ENCODE assay signal across 3 cellular contexts in the genomic region with DNA sequence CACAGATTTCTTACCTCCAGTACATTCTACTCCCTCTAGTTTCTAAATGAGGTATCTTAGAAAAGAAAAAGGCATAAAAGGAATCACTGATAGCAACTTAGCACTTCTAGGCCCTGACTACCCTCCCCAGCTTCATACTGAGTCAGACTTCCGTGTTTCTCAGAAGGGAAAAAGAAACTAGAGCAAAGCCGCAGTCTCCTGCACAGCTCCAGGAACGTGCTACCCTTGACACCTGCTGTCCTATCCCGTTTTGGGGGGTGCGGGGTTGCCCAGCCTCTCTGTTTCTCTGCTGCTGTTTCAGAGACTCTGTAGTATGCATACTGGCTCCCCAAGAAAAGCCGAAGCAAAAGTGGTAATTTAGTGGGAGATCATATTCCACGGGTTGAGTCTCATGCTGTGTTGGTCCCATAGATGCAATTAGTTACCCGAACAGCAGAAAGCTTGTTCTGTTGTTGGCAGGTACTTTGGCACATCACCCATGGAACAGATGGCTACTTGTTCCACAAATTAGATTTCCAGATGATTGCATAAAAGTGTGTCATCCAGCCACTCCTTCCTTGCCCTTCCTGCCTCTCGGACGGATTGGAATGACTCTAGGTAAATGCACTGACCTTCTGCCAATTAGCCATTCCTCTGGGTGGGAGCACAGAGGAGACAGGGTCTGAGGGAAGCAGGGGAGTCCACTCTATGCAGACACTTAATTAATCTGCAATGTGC.
TF ChIP-seq lines count a peak whose summit lies in the region.

No MANE protein-coding gene starts in this region.

TF ChIP-seq in SK-N-SH, 30 proteins besides CTCF, POLR2A, EP300 and RAD21:
- no peak for TF ChIP-seq ELF1 (IDR thresholded peaks at IDR 0.05)
- TF ChIP-seq FOXJ3 (CRISPR knock-in tag; IDR thresholded peaks at IDR 0.05): no peak
- TF ChIP-seq CHD2 (IDR thresholded peaks at IDR 0.05; ENCODE audit: low read length, partially characterized antibody): no peak
- no peak for TF ChIP-seq EZH2phosphoT487 (IDR thresholded peaks at IDR 0.05; ENCODE audit: borderline replicate concordance, low read depth)
- TF ChIP-seq GABPA (IDR thresholded peaks at IDR 0.05; ENCODE audit: low read depth): no peak
- TF ChIP-seq, protein P1, sequence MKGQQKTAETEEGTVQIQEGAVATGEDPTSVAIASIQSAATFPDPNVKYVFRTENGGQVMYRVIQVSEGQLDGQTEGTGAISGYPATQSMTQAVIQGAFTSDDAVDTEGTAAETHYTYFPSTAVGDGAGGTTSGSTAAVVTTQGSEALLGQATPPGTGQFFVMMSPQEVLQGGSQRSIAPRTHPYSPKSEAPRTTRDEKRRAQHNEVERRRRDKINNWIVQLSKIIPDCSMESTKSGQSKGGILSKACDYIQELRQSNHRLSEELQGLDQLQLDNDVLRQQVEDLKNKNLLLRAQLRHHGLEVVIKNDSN (IDR thresholded peaks at IDR 0.05; ENCODE audit: borderline replicate concordance, low read depth): no peak
- TF ChIP-seq, protein P2, sequence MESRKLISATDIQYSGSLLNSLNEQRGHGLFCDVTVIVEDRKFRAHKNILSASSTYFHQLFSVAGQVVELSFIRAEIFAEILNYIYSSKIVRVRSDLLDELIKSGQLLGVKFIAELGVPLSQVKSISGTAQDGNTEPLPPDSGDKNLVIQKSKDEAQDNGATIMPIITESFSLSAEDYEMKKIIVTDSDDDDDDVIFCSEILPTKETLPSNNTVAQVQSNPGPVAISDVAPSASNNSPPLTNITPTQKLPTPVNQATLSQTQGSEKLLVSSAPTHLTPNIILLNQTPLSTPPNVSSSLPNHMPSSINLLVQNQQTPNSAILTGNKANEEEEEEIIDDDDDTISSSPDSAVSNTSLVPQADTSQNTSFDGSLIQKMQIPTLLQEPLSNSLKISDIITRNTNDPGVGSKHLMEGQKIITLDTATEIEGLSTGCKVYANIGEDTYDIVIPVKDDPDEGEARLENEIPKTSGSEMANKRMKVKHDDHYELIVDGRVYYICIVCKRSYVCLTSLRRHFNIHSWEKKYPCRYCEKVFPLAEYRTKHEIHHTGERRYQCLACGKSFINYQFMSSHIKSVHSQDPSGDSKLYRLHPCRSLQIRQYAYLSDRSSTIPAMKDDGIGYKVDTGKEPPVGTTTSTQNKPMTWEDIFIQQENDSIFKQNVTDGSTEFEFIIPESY (IDR thresholded peaks at IDR 0.05; ENCODE audit: borderline replicate concordance, low read depth): no peak
- TF ChIP-seq, protein P3, sequence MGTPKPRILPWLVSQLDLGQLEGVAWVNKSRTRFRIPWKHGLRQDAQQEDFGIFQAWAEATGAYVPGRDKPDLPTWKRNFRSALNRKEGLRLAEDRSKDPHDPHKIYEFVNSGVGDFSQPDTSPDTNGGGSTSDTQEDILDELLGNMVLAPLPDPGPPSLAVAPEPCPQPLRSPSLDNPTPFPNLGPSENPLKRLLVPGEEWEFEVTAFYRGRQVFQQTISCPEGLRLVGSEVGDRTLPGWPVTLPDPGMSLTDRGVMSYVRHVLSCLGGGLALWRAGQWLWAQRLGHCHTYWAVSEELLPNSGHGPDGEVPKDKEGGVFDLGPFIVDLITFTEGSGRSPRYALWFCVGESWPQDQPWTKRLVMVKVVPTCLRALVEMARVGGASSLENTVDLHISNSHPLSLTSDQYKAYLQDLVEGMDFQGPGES (IDR thresholded peaks at IDR 0.05; ENCODE audit: low read depth, low read length): no peak
- TF ChIP-seq, protein P4, sequence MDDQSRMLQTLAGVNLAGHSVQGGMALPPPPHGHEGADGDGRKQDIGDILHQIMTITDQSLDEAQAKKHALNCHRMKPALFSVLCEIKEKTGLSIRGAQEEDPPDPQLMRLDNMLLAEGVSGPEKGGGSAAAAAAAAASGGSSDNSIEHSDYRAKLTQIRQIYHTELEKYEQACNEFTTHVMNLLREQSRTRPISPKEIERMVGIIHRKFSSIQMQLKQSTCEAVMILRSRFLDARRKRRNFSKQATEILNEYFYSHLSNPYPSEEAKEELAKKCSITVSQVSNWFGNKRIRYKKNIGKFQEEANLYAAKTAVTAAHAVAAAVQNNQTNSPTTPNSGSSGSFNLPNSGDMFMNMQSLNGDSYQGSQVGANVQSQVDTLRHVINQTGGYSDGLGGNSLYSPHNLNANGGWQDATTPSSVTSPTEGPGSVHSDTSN (IDR thresholded peaks at IDR 0.05): no peak
- TF ChIP-seq NFIC (IDR thresholded peaks at IDR 0.05; ENCODE audit: borderline replicate concordance): no peak
- TF ChIP-seq RCOR1 (IDR thresholded peaks at IDR 0.05; ENCODE audit: low read length): no peak
- no peak for TF ChIP-seq SIN3A (IDR thresholded peaks at IDR 0.05; ENCODE audit: borderline replicate concordance, low read depth, low read length)
- no peak for TF ChIP-seq YY1 (IDR thresholded peaks at IDR 0.05; ENCODE audit: low read depth)
- TF ChIP-seq JUND (IDR thresholded peaks at IDR 0.05): no peak
- TF ChIP-seq TCF12 (IDR thresholded peaks at IDR 0.05): no peak
- TF ChIP-seq SMC3 (IDR thresholded peaks at IDR 0.05; ENCODE audit: low read depth, low read length): no peak
- no peak for TF ChIP-seq FOSL2 (IDR thresholded peaks at IDR 0.05; ENCODE audit: borderline replicate concordance, low read depth)
- TF ChIP-seq POLR2AphosphoS5 (IDR thresholded peaks at IDR 0.05; ENCODE audit: low read depth, low read length): no peak

TF ChIP-seq in SK-N-SH treated with all-trans-retinoic acid at 6 μM for 48 hours, 23 proteins besides CTCF, POLR2A, EP300 and RAD21:
- TF ChIP-seq OSR1 (CRISPR knock-in tag; IDR thresholded peaks at IDR 0.05) (no peak), ZC3H10 (CRISPR knock-in tag; IDR thresholded peaks at IDR 0.05) (no peak), ARNTL (CRISPR knock-in tag; IDR thresholded peaks at IDR 0.05; ENCODE audit: borderline replicate concordance, low read depth) (no peak), SNAI2 (CRISPR knock-in tag; IDR thresholded peaks at IDR 0.05) (no peak), RARB (CRISPR knock-in tag; IDR thresholded peaks at IDR 0.05) (no peak), CSDC2 (CRISPR knock-in tag; IDR thresholded peaks at IDR 0.05) (no peak)
- TF ChIP-seq, protein P5, sequence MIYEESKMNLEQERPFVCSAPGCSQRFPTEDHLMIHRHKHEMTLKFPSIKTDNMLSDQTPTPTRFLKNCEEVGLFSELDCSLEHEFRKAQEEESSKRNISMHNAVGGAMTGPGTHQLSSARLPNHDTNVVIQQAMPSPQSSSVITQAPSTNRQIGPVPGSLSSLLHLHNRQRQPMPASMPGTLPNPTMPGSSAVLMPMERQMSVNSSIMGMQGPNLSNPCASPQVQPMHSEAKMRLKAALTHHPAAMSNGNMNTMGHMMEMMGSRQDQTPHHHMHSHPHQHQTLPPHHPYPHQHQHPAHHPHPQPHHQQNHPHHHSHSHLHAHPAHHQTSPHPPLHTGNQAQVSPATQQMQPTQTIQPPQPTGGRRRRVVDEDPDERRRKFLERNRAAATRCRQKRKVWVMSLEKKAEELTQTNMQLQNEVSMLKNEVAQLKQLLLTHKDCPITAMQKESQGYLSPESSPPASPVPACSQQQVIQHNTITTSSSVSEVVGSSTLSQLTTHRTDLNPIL (CRISPR knock-in tag; IDR thresholded peaks at IDR 0.05; ENCODE audit: low read depth): no peak

TF ChIP-seq in GM23338, 12 proteins besides CTCF, POLR2A, EP300 and RAD21:
- TF ChIP-seq POLR2AphosphoS5 (IDR thresholded peaks at IDR 0.05; ENCODE audit: low read depth): no peak
- no peak for TF ChIP-seq NANOG (IDR thresholded peaks at IDR 0.05; ENCODE audit: borderline replicate concordance)
- TF ChIP-seq EZH2phosphoT487 (IDR thresholded peaks at IDR 0.05; ENCODE audit: unreplicated experiment): no peak
- TF ChIP-seq JUNB (IDR thresholded peaks at IDR 0.05; ENCODE audit: unreplicated experiment): no peak
- TF ChIP-seq CREB1 (CRISPR knock-in tag; IDR thresholded peaks at IDR 0.05; ENCODE audit: low read depth): no peak
- TF ChIP-seq ZNF114 (CRISPR knock-in tag; IDR thresholded peaks at IDR 0.05): no peak
- TF ChIP-seq, protein P6, sequence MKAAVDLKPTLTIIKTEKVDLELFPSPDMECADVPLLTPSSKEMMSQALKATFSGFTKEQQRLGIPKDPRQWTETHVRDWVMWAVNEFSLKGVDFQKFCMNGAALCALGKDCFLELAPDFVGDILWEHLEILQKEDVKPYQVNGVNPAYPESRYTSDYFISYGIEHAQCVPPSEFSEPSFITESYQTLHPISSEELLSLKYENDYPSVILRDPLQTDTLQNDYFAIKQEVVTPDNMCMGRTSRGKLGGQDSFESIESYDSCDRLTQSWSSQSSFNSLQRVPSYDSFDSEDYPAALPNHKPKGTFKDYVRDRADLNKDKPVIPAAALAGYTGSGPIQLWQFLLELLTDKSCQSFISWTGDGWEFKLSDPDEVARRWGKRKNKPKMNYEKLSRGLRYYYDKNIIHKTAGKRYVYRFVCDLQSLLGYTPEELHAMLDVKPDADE (IDR thresholded peaks at IDR 0.05): no peak
- TF ChIP-seq, protein P7, sequence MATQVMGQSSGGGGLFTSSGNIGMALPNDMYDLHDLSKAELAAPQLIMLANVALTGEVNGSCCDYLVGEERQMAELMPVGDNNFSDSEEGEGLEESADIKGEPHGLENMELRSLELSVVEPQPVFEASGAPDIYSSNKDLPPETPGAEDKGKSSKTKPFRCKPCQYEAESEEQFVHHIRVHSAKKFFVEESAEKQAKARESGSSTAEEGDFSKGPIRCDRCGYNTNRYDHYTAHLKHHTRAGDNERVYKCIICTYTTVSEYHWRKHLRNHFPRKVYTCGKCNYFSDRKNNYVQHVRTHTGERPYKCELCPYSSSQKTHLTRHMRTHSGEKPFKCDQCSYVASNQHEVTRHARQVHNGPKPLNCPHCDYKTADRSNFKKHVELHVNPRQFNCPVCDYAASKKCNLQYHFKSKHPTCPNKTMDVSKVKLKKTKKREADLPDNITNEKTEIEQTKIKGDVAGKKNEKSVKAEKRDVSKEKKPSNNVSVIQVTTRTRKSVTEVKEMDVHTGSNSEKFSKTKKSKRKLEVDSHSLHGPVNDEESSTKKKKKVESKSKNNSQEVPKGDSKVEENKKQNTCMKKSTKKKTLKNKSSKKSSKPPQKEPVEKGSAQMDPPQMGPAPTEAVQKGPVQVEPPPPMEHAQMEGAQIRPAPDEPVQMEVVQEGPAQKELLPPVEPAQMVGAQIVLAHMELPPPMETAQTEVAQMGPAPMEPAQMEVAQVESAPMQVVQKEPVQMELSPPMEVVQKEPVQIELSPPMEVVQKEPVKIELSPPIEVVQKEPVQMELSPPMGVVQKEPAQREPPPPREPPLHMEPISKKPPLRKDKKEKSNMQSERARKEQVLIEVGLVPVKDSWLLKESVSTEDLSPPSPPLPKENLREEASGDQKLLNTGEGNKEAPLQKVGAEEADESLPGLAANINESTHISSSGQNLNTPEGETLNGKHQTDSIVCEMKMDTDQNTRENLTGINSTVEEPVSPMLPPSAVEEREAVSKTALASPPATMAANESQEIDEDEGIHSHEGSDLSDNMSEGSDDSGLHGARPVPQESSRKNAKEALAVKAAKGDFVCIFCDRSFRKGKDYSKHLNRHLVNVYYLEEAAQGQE (IDR thresholded peaks at IDR 0.05; ENCODE audit: unreplicated experiment): no peak
- no peak for TF ChIP-seq EZH2 (IDR thresholded peaks at IDR 0.05; ENCODE audit: low read depth, unreplicated experiment)
- TF ChIP-seq, protein P8, sequence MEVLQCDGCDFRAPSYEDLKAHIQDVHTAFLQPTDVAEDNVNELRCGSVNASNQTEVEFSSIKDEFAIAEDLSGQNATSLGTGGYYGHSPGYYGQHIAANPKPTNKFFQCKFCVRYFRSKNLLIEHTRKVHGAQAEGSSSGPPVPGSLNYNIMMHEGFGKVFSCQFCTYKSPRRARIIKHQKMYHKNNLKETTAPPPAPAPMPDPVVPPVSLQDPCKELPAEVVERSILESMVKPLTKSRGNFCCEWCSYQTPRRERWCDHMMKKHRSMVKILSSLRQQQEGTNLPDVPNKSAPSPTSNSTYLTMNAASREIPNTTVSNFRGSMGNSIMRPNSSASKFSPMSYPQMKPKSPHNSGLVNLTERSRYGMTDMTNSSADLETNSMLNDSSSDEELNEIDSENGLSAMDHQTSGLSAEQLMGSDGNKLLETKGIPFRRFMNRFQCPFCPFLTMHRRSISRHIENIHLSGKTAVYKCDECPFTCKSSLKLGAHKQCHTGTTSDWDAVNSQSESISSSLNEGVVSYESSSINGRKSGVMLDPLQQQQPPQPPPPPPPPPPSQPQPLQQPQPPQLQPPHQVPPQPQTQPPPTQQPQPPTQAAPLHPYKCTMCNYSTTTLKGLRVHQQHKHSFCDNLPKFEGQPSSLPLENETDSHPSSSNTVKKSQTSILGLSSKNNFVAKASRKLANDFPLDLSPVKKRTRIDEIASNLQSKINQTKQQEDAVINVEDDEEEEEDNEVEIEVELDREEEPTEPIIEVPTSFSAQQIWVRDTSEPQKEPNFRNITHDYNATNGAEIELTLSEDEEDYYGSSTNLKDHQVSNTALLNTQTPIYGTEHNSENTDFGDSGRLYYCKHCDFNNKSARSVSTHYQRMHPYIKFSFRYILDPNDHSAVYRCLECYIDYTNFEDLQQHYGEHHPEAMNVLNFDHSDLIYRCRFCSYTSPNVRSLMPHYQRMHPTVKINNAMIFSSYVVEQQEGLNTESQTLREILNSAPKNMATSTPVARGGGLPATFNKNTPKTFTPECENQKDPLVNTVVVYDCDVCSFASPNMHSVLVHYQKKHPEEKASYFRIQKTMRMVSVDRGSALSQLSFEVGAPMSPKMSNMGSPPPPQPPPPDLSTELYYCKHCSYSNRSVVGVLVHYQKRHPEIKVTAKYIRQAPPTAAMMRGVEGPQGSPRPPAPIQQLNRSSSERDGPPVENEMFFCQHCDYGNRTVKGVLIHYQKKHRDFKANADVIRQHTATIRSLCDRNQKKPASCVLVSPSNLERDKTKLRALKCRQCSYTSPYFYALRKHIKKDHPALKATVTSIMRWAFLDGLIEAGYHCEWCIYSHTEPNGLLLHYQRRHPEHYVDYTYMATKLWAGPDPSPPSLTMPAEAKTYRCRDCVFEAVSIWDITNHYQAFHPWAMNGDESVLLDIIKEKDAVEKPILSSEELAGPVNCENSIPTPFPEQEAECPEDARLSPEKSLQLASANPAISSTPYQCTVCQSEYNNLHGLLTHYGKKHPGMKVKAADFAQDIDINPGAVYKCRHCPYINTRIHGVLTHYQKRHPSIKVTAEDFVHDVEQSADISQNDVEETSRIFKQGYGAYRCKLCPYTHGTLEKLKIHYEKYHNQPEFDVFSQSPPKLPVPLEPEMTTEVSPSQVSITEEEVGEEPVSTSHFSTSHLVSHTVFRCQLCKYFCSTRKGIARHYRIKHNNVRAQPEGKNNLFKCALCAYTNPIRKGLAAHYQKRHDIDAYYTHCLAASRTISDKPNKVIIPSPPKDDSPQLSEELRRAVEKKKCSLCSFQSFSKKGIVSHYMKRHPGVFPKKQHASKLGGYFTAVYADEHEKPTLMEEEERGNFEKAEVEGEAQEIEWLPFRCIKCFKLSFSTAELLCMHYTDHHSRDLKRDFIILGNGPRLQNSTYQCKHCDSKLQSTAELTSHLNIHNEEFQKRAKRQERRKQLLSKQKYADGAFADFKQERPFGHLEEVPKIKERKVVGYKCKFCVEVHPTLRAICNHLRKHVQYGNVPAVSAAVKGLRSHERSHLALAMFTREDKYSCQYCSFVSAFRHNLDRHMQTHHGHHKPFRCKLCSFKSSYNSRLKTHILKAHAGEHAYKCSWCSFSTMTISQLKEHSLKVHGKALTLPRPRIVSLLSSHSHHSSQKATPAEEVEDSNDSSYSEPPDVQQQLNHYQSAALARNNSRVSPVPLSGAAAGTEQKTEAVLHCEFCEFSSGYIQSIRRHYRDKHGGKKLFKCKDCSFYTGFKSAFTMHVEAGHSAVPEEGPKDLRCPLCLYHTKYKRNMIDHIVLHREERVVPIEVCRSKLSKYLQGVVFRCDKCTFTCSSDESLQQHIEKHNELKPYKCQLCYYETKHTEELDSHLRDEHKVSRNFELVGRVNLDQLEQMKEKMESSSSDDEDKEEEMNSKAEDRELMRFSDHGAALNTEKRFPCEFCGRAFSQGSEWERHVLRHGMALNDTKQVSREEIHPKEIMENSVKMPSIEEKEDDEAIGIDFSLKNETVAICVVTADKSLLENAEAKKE (CRISPR knock-in tag; IDR thresholded peaks at IDR 0.05): no peak
- TF ChIP-seq ZNF331 (CRISPR knock-in tag; IDR thresholded peaks at IDR 0.05; ENCODE audit: low read depth): no peak
